ENCODE assay signal across 19 cellular contexts in genomic region chr5:33011803-33012202, GRCh38.
DNase-seq lines count a peak whose midpoint lies in the region; ATAC-seq, FAIRE-seq and TF ChIP-seq lines count a peak whose summit lies in the region.
"Had no signal": no experiment of that assay in that cellular context is flagged by ENCODE, and none has a peak within 500 bp of the region (broad histone marks: within the 10 kb centered on the region; RNA-seq: fewer than 3 reads in every experiment).

No MANE protein-coding gene starts in this region.

- POLR2A ChIA-PET in A549 (lab: Yijun Ruan, JAX) = no interaction called here

- H3K4me1 ChIP-seq in A549 = 0 out of 3 replicates have a peak, but pooled peaks cover 3% of the 10 kb centered on the region
- H3K4me1 ChIP-seq: Caco-2, HAP-1 had no signal

- CTCF ChIA-PET in A549 (lab: Yijun Ruan, JAX) = interaction anchor here (0.8 kb wide), 1 partner anchor 9 kb away, joined by 3 read pairs; no protein-coding TSS in a partner anchor

- peaks cover 34% of the 10 kb centered on the region for H3K36me3 Mint-ChIP-seq in HFFc6 (ENCODE audit: low read depth)

- no peak for ATAC-seq in A549
- ATAC-seq in HG03095 (IDR thresholded peaks at IDR 0.05; ENCODE audit: unreplicated experiment) = no peak
- ATAC-seq: GM12878 had no signal

- H3K4me2 ChIP-seq in A549 = no peak overlapping the region
- H3K4me2 ChIP-seq: KMS-11 had no signal

- no peak for TF ChIP-seq POLR2A in A549 (IDR thresholded peaks at IDR 0.05; ENCODE audit: low read length)

- no peak for TF ChIP-seq CTCF in A549 (IDR thresholded peaks at IDR 0.05)
- no peak for TF ChIP-seq CTCF in HFFc6 (IDR thresholded peaks at IDR 0.05)
- no peak for TF ChIP-seq CTCF in VCaP (conservative IDR thresholded peaks at IDR 0.05)

- no peak for FAIRE-seq in A549 (lab: Jason Lieb, UNC)
- FAIRE-seq: A204.1, D721Med, GM12878, GM19239 had no signal

- H3K27me3 Mint-ChIP-seq in HFFc6 (ENCODE audit: insufficient read depth) = no peaks in the 10 kb centered on the region
- H3K27me3 Mint-ChIP-seq: CD4-positive, alpha-beta T cell had no signal

- peaks cover 11% of the 10 kb centered on the region; the same call in 2 of the 3 replicates for H3K9me3 ChIP-seq in A549
- H3K9me3 ChIP-seq: HAP-1 had no signal

- no peak for TF ChIP-seq EP300 in A549 (IDR thresholded peaks at IDR 0.05)

- H3K4me1 Mint-ChIP-seq in HFFc6 (ENCODE audit: low read depth) = peaks cover 39% of the 10 kb centered on the region

- no peak overlapping the region for H3K4me3 Mint-ChIP-seq in HFFc6
- H3K4me3 Mint-ChIP-seq: CD4-positive, alpha-beta T cell had no signal

- peaks cover 17% of the 10 kb centered on the region for H3K9me3 Mint-ChIP-seq in HFFc6

- no peak for TF ChIP-seq RAD21 in A549 (conservative IDR thresholded peaks at IDR 0.05 in 1 of 2, IDR thresholded peaks at IDR 0.05 in 1 of 2)

- DNase-seq in A549 (ENCODE audit: low read depth in 1 of 2, low spot score in 1 of 2) = no peak
- DNase-seq in HFFc6 = no peak
- DNase-seq in renal cortical epithelial cell (ENCODE audit: low read depth) = peak; percentile 78
- no peak for DNase-seq in nucleus accumbens (lab: John Stamatoyannopoulos, UW)
- DNase-seq in HuH-7.5 (ENCODE audit: low spot score) = no peak
- DNase-seq: AML-193; Caco-2; CD4-positive, alpha-beta T cell had no signal

- peak overlapping the region; percentile 49 for H3K27ac Mint-ChIP-seq in HFFc6
- H3K27ac Mint-ChIP-seq: CD4-positive, alpha-beta T cell had no signal

- no peak overlapping the region for H3K4me3 ChIP-seq in A549
- H3K4me3 ChIP-seq: GM12878, GM23248, HAP-1 had no signal

- H3K27ac ChIP-seq in A549 = peak overlapping the region in 1 of 2 experiments; percentile 55; a peak in 2 of 6 replicates
- peak overlapping the region; percentile 69 for H3K27ac ChIP-seq in VCaP
- H3K27ac ChIP-seq: C4-2B, GM23248, HL-60, KMS-11 had no signal

TF ChIP-seq in A549, 52 proteins besides CTCF, POLR2A, EP300 and RAD21:
- no peak for TF ChIP-seq KDM1A (IDR thresholded peaks at IDR 0.05; ENCODE audit: low read depth)
- TF ChIP-seq RARB (CRISPR knock-in tag; IDR thresholded peaks at IDR 0.05) = no peak
- no peak for TF ChIP-seq RCOR1 (IDR thresholded peaks at IDR 0.05; ENCODE audit: low read depth, low read length)
- TF ChIP-seq POLR2AphosphoS2 (conservative IDR thresholded peaks at IDR 0.05; ENCODE audit: low read length) = no peak
- peak; percentile 84 for TF ChIP-seq MAFK (IDR thresholded peaks at IDR 0.05; ENCODE audit: partially characterized antibody)
- TF ChIP-seq NFE2L2 (conservative IDR thresholded peaks at IDR 0.05; ENCODE audit: low read length) = peak; percentile 44
- no peak for TF ChIP-seq ZC3H11A (IDR thresholded peaks at IDR 0.05)
